23 cellular contexts compared by ENCODE assay signal in genomic region chr2:75475049-75475448, GRCh38.
"Had no signal": no experiment of that assay in that cellular context is flagged by ENCODE, and none has a peak within 500 bp of the region (broad histone marks: within the 10 kb centered on the region; RNA-seq: fewer than 3 reads in every experiment).

No MANE protein-coding gene starts in this region.

- H3K9ac ChIP-seq: KMS-11, SK-N-SH had no signal

- DNase-seq: IMR-90, Kasumi-1, MM.1S, NCI-H1092 treated with DMSO at 0.1 percent for 48 hours, NCI-H1436, NCI-H187, NCI-H2029, NCI-H2081 treated with DMSO at 0.1 percent for 48 hours, NCI-H2171, NCI-H226, NCI-H446, NCI-H510A, NCI-H524 treated with DMSO at 0.1 percent for 48 hours, NCI-H69, NCI-H774, Right ventricle myocardium superior, RPMI8226, SIG-M5, SK-N-SH, SW 1271, T-cell had no signal

- H3K9me3 ChIP-seq: SK-N-SH had no signal

- H3K4me1 Mint-ChIP-seq: T-cell had no signal

- H3K27ac ChIP-seq: KMS-11 had no signal

- H3K27ac Mint-ChIP-seq: T-cell had no signal

- H3K4me2 ChIP-seq: KMS-11, SK-N-SH had no signal

- H3K9me2 ChIP-seq: SK-N-SH had no signal

- H3K9me3 Mint-ChIP-seq: T-cell had no signal

- H3K4me3 Mint-ChIP-seq: T-cell had no signal

- H3K36me3 Mint-ChIP-seq: T-cell had no signal

- ATAC-seq: HepG2, T-cell had no signal
